Comparison of ENCODE assay signal across 19 cellular contexts in the genomic region with DNA sequence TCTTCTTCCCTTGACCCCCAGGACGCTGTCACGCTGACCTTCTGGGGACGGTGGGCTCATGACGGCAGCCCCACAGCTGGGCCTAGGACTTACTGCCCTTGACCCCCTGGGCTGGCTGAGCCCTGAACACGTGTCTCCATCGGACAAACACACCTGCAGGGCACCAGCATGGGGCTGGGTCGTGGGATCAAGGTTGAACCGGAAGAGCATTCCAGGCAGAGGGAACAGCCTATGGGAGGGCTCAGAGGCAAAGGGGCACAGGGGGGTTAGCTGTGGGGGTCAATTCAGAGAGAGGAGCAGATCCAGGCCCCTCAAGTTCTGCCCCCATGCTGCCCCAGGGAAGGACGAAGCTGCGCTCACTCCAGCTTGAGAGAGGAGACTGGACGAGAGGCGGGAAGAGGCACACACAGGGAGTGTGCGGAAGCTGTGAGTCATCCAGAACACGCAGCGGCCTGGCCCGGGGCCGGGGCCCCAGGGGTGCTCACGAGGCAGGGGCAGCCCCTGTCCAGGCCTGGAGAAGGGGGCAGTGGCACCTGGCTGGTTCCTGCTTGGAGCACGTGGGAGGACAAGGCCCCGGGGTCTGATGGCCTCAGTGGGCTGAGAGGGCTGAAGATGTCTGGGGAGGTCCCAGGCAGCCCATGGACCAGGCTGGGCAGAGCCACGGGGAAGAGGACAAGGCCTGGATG. TPM values are rescaled to one million over a fixed set of nuclear protein-coding genes. Genes with fewer than 3 reads are reported as not detected.
DNase-seq lines count a peak whose midpoint lies in the region; ATAC-seq, FAIRE-seq and TF ChIP-seq lines count a peak whose summit lies in the region.
"Had no signal": no experiment of that assay in that cellular context is flagged by ENCODE, and none has a peak within 500 bp of the region (broad histone marks: within the 10 kb centered on the region; RNA-seq: fewer than 3 reads in every experiment).

No MANE protein-coding gene starts in this region.

- H3K18ac ChIP-seq in H1 (ENCODE audit: extremely low read depth, low read length), result no peak overlapping the region

- no peak overlapping the region for H2BK5ac ChIP-seq in H1 (ENCODE audit: low read depth, low read length)

- H3K27ac ChIP-seq in H1 (ENCODE audit: low read depth, low read length), result no peak overlapping the region
- peak overlapping the region; percentile 26 to 30 for H3K27ac ChIP-seq in prostate gland
- H3K27ac ChIP-seq: BLaER1 treated with 17β-estradiol and CSF1 and Interleukin-3, amounts not matched to agents 10 nM and 100 nM; colonic mucosa had no signal

- no peak overlapping the region for H3K9ac ChIP-seq in H1 (replicated peaks in 1 of 4; ENCODE audit: extremely low read depth in 1 of 4, low read depth in 3 of 4, low read length in 3 of 4)
- H3K9ac ChIP-seq: BLaER1 treated with 17β-estradiol and CSF1 and Interleukin-3, amounts not matched to agents 10 nM and 100 nM had no signal

- TF ChIP-seq POLR2A in H1 (IDR thresholded peaks at IDR 0.05; ENCODE audit: control extremely low read depth in 1 of 2, low read depth in 2 of 2, low read length in 2 of 2) (no peak), prostate gland (IDR thresholded peaks at IDR 0.05) (peak; percentile 49)

- peaks cover 0 to 2% of the 10 kb centered on the region in 2 experiments for H4K20me1 ChIP-seq in H1 (replicated peaks in 1 of 2; ENCODE audit: control insufficient read depth in 1 of 2, insufficient read depth in 2 of 2, low read length in 2 of 2)

- H4K91ac ChIP-seq in H1 (replicated peaks; ENCODE audit: insufficient read length, low read length), result no peak overlapping the region

- TF ChIP-seq EP300 in H1 (IDR thresholded peaks at IDR 0.05; ENCODE audit: borderline replicate concordance in 1 of 2, low read depth in 2 of 2, low read length in 2 of 2), result no peak

- H3K4me1 ChIP-seq in H1 (replicated peaks in 1 of 4; ENCODE audit: control insufficient read depth in 3 of 4, insufficient read depth in 4 of 4, low read length in 3 of 4), result no peaks in the 10 kb centered on the region; a peak in 1 of 7 replicates
- H3K4me1 ChIP-seq in prostate gland (replicated peaks), result peaks cover 17% of the 10 kb centered on the region
- H3K4me1 ChIP-seq: HAP-1 had no signal

- FAIRE-seq in H1 (lab: Jason Lieb, UNC), result no peak
- FAIRE-seq: GM18507, islet of Langerhans had no signal

- H2BK120ac ChIP-seq in H1 (replicated peaks; ENCODE audit: low read depth, low read length), result no peak overlapping the region

- H3K4ac ChIP-seq in H1 (replicated peaks; ENCODE audit: insufficient read length, low read depth, low read length), result no peak overlapping the region

- no peak overlapping the region for H3K4me2 ChIP-seq in H1 (ENCODE audit: insufficient read depth in 1 of 2, low read depth in 2 of 2, low read length in 2 of 2)

- H2BK12ac ChIP-seq in H1 (ENCODE audit: low read depth, low read length), result no peak overlapping the region

- 86% methylated on average over 15 of the region's 21 CpGs; no CpG with 5 or more reads in 1 of the 2 experiments for WGBS in H1 (ENCODE audit: extremely low coverage in 1 of 2, insufficient coverage in 1 of 2, insufficient read length in 1 of 2, insufficient replicate concordance in 2 of 2, low coverage in 1 of 2, low lambda C conversion rate in 2 of 2, missing lambda C conversion rate in 1 of 2), 2 experiments
- 53% methylated on average over 21 of the region's 21 CpGs for WGBS in prostate gland

- H4K8ac ChIP-seq in H1 (ENCODE audit: extremely low read depth, insufficient read depth, low read length), result peak overlapping the region; percentile 16; the same call in 1 of the 2 replicates

- H3K27me3 ChIP-seq in H1 (replicated peaks in 1 of 4; ENCODE audit: control insufficient read depth in 3 of 4, extremely low read depth in 1 of 4, insufficient read depth in 3 of 4, low read length in 3 of 4), result no peaks in the 10 kb centered on the region
- no peaks in the 10 kb centered on the region for H3K27me3 ChIP-seq in prostate gland (replicated peaks; ENCODE audit: insufficient read depth)

- H3K56ac ChIP-seq in H1 (replicated peaks; ENCODE audit: insufficient read length, low read depth, low read length), result no peak overlapping the region

- TF ChIP-seq RAD21 in H1 (IDR thresholded peaks at IDR 0.05 in 1 of 2, conservative IDR thresholded peaks at IDR 0.05 in 1 of 2; ENCODE audit: low read depth in 2 of 2, low read length in 2 of 2), result no peak

- CTCF ChIA-PET in H1 (lab: Charles Lee; ENCODE audit: partially characterized antibody), result interaction anchor here (1.3 kb wide), 1 partner anchor 22 kb away, joined by 3 read pairs; no protein-coding TSS in a partner anchor

- H3K9me3 ChIP-seq in H1 (ENCODE audit: insufficient read depth in 2 of 2, low read depth in 1 of 2, low read length in 1 of 2) (peaks cover 4 to 7% of the 10 kb centered on the region in 2 experiments; a peak in 3 of 4 replicates), prostate gland (no peaks in the 10 kb centered on the region)
- H3K9me3 ChIP-seq: colonic mucosa had no signal

- DNase-seq in HCEC 1CT (peak; percentile 20), RPMI7951 (ENCODE audit: low read depth) (peak; percentile 15), H1 (ENCODE audit: low read depth in 1 of 2, low spot score in 2 of 2) (no peak), prostate gland (ENCODE audit: low spot score) (peak; percentile 55), SIG-M5 treated with dmso at 0.1 percent for 504 hours (lab: John Stamatoyannopoulos, UW; ENCODE audit: unreplicated experiment) (no peak), NOMO-1 (lab: John Stamatoyannopoulos, UW; ENCODE audit: unreplicated experiment in 2 of 2) (no peak), HPDE6-E6E7 (ENCODE audit: extremely low spot score) (no peak)
- DNase-seq: activated naive CD8-positive, alpha-beta T cell treated with anti-CD3 and anti-CD28 coated beads for 36 hours; colonic mucosa; GF-D8; NCI-H1105; NCI-H510A treated with DMSO at 0.1 percent for 48 hours; right cardiac atrium had no signal

- H2AK5ac ChIP-seq in H1 (ENCODE audit: low read depth, low read length), result no peak overlapping the region

- no peaks in the 10 kb centered on the region for H3K79me1 ChIP-seq in H1 (ENCODE audit: low read depth, low read length)

- ATAC-seq in HG03378 (IDR thresholded peaks at IDR 0.05; ENCODE audit: unreplicated experiment), result no peak
- ATAC-seq: right cardiac atrium had no signal

- no peak overlapping the region for H4K5ac ChIP-seq in H1 (ENCODE audit: insufficient read length, low read depth, low read length)

- no peak for TF ChIP-seq CTCF in H1 (IDR thresholded peaks at IDR 0.05; ENCODE audit: control extremely low read depth in 1 of 3, insufficient read depth in 1 of 3, low read depth in 1 of 3, low read length in 3 of 3)
- TF ChIP-seq CTCF in prostate gland (IDR thresholded peaks at IDR 0.05), result no peak

- no peak overlapping the region for H2BK15ac ChIP-seq in H1 (ENCODE audit: low read length)

- POLR2A ChIA-PET in H1 (lab: Charles Lee; ENCODE audit: partially characterized antibody), result no interaction called here

- no peaks in the 10 kb centered on the region for H3K23me2 ChIP-seq in H1 (ENCODE audit: low read depth, low read length)

- no peak overlapping the region for H3K23ac ChIP-seq in H1 (ENCODE audit: insufficient read length)

- intact Hi-C loops in prostate gland (cut with DNase I), result no loop called here

- H3K36me3 ChIP-seq in H1 (ENCODE audit: control insufficient read depth in 2 of 4, insufficient read depth in 4 of 4, low read length in 3 of 4) (no peaks in the 10 kb centered on the region), prostate gland (no peaks in the 10 kb centered on the region)
- H3K36me3 ChIP-seq: BLaER1 treated with 17β-estradiol and CSF1 and Interleukin-3, amounts not matched to agents 10 nM and 100 nM; colonic mucosa; HAP-1 had no signal

- H2AFZ ChIP-seq in H1 (ENCODE audit: low read length), result no peak overlapping the region

- H3K14ac ChIP-seq in H1 (ENCODE audit: insufficient read length), result no peak overlapping the region

- H2BK20ac ChIP-seq in H1 (ENCODE audit: low read length), result no peak overlapping the region

- H3K4me3 ChIP-seq in H1 (ENCODE audit: extremely low read depth in 1 of 4, insufficient read depth in 2 of 4, low read depth in 3 of 4, low read length in 4 of 4) (no peak overlapping the region), prostate gland (no peak overlapping the region)
- H3K4me3 ChIP-seq: BLaER1 treated with 17β-estradiol and CSF1 and Interleukin-3, amounts not matched to agents 10 nM and 100 nM; colonic mucosa; HAP-1 had no signal

- H3K79me2 ChIP-seq in H1 (ENCODE audit: control insufficient read depth in 1 of 2, insufficient read depth in 2 of 2, low read length in 2 of 2), result no peaks in the 10 kb centered on the region

RNA-seq across cellular contexts. Expression of a gene that starts 9.9 kb away (rescaled TPM):
- total RNA-seq in RPMI7951 (2014; rRNA removed; shearing (Covaris generic)), result not detected in 2 replicates
- 0.31 and 0.56 TPM in 2 replicates for total RNA-seq in H1 (2021; fragmentation: NEBNext Ultra II Directional; extraction: Animal tissue kit (Norgen Biotek cat#: 25700))
- 0.60 and 0.61 TPM in 2 replicates for polyA plus RNA-seq in H1 (2011; rRNA removed)
- 0.69 TPM for polyA plus RNA-seq in H1 (2011; cell fraction: cytosol; rRNA removed)
- polyA plus RNA-seq in H1 (2011; cell fraction: nucleus; rRNA removed), result 1.4 TPM
- polyA plus RNA-seq in H1 (2012, experiment 1 of 2), result 0.27 to 0.40 TPM (median 0.28 TPM) in 3 of 4 replicates, not detected in the other
- 0.42 TPM for polyA plus RNA-seq in H1 (2012, experiment 2 of 2)
- 0.45 TPM for polyA plus RNA-seq in H1 (2013, experiment 1 of 2)
- 0.53 TPM for polyA plus RNA-seq in H1 (2013, experiment 2 of 2)
- 0.13 TPM in 1 of 2 replicates, not detected in the other for polyA minus RNA-seq in H1 (2011; rRNA and poly(A)+ RNA removed)
- polyA minus RNA-seq in H1 (2011; cell fraction: cytosol; rRNA and poly(A)+ RNA removed), result not detected
- polyA minus RNA-seq in H1 (2011; cell fraction: nucleus; rRNA and poly(A)+ RNA removed), result 0.80 TPM
- total RNA-seq in prostate gland, result 1 to 10 TPM; 1.1 to 1.8 TPM
- total RNA-seq: activated naive CD8-positive, alpha-beta T cell treated with anti-CD3 and anti-CD28 coated beads for 36 hours; HT1080 had no signal

RNA-seq across cellular contexts. Expression of a gene that starts 13.6 kb away (rescaled TPM):
- not detected in 2 replicates for total RNA-seq in RPMI7951 (2014; rRNA removed; shearing (Covaris generic))
- total RNA-seq in H1 (2021; fragmentation: NEBNext Ultra II Directional; extraction: Animal tissue kit (Norgen Biotek cat#: 25700)), result not detected in 2 replicates
- not detected in 2 replicates for polyA plus RNA-seq in H1 (2011; rRNA removed)
- not detected for polyA plus RNA-seq in H1 (2011; cell fraction: cytosol; rRNA removed)
- 0.06 TPM for polyA plus RNA-seq in H1 (2011; cell fraction: nucleus; rRNA removed)
- polyA plus RNA-seq in H1 (2012, experiment 1 of 2), result 0.19 TPM in 1 of 4 replicates, not detected in the others
- not detected for polyA plus RNA-seq in H1 (2012, experiment 2 of 2)
- polyA plus RNA-seq in H1 (2013, experiment 1 of 2), result not detected
- polyA plus RNA-seq in H1 (2013, experiment 2 of 2), result not detected
- polyA minus RNA-seq in H1 (2011; rRNA and poly(A)+ RNA removed), result not detected in 2 replicates
- not detected for polyA minus RNA-seq in H1 (2011; cell fraction: cytosol; rRNA and poly(A)+ RNA removed)
- polyA minus RNA-seq in H1 (2011; cell fraction: nucleus; rRNA and poly(A)+ RNA removed), result not detected
- under 1 TPM in 1 of 2 donors, not detected in 1; 0.34 TPM for total RNA-seq in prostate gland
- total RNA-seq: activated naive CD8-positive, alpha-beta T cell treated with anti-CD3 and anti-CD28 coated beads for 36 hours; colonic mucosa; HT1080 had no signal

Comparison
In these comparisons a context has a peak if more than half of its experiments do, and no peak if none do; other contexts are left out.
1. DNase-seq: peak in HCEC 1CT (single experiment), RPMI7951 (single experiment) and prostate gland (single experiment); none in H1 (0 of 2), SIG-M5 treated with dmso at 0.1 percent for 504 hours (single experiment), NOMO-1 (0 of 2) and HPDE6-E6E7 (single experiment).